ENCODE assay signal across 8 cellular contexts in genomic region chr6:34055223-34055933, GRCh38.
DNase-seq lines count a peak whose midpoint lies in the region; ATAC-seq and TF ChIP-seq lines count a peak whose summit lies in the region.

No MANE protein-coding gene starts in this region.

- no peak overlapping the region for H3K4me3 Mint-ChIP-seq in T-helper 17 cell

- H3K27me3 Mint-ChIP-seq in T-helper 17 cell, result peaks cover 53% of the 10 kb centered on the region

- no peak overlapping the region for H3K27ac Mint-ChIP-seq in T-helper 17 cell

- H3K36me3 Mint-ChIP-seq in T-helper 17 cell (ENCODE audit: low read depth), result peaks cover 3% of the 10 kb centered on the region

- CTCF ChIA-PET in GM10248 (lab: Yijun Ruan, JAX), result interaction anchor here (0.6 to 3.8 kb wide), 21 partner anchors 9 to 420 kb away, joined by 3 to 48 read pairs (median 3); no protein-coding TSS in a partner anchor

- POLR2A ChIA-PET in GM10248 (lab: Yijun Ruan, JAX), result no interaction called here

- peak; percentile 74 for ATAC-seq in T-helper 17 cell
- no peak for ATAC-seq in HG03175 (IDR thresholded peaks at IDR 0.05; ENCODE audit: unreplicated experiment)
- ATAC-seq in GM18907 (IDR thresholded peaks at IDR 0.05; ENCODE audit: unreplicated experiment), result no peak

- TF ChIP-seq CTCF in GM10248 (IDR thresholded peaks at IDR 0.05; ENCODE audit: control extremely low read depth, extremely low read depth, low read depth, missing control alignments), result peak; percentile 71

- no peaks in the 10 kb centered on the region for H3K9me3 ChIP-seq in T-helper 17 cell (ENCODE audit: control insufficient read depth, low read length, poor library complexity, severe bottlenecking)

- H3K4me1 Mint-ChIP-seq in T-helper 17 cell, result peaks cover 13% of the 10 kb centered on the region

- DNase-seq in GM10248 (ENCODE audit: extremely low spot score) (peak; percentile 79), NCI-H1092 (lab: John Stamatoyannopoulos, UW) (peak; percentile 55), T-helper 17 cell (peak; percentile 20 to 34 (median 30)), amniotic stem cell (lab: John Stamatoyannopoulos, UW) (peak; percentile 20), hippocampal formation (lab: John Stamatoyannopoulos, UW) (peak; percentile 1 to 19)
- peak; percentile 38 to 61 for DNase-seq in stimulated activated CD4-positive, alpha-beta T cell treated with anti-CD3 and anti-CD28 coated beads, Interleukin-12 subunit alpha, Interleukin-12 subunit beta, amount 100 ng/mL, for 24 hours (ENCODE audit: low read depth in 2 of 2)

Comparison
In these comparisons a context has a peak if more than half of its experiments do, and no peak if none do; other contexts are left out.
1. DNase-seq: peak in every context shown above with its lines; median percentile 79 in GM10248; 55 in NCI-H1092; 50 in stimulated activated CD4-positive, alpha-beta T cell treated with anti-CD3 and anti-CD28 coated beads, Interleukin-12 subunit alpha, Interleukin-12 subunit beta, amount 100 ng/mL, for 24 hours; 30 in T-helper 17 cell; 20 in amniotic stem cell; 10 in hippocampal formation.